1 cellular context compared by ENCODE assay signal in genomic region chr19:4007021-4007835, GRCh38.
A peak's percentile ranks its signal among the peaks of the same experiment; 100 is the strongest.
TF ChIP-seq lines count a peak whose summit lies in the region.

Gene PIAS4, plus strand, starts transcription at chr19:4007736. Its CDS starts 25 bp downstream, at chr19:4007761.

TF ChIP-seq in HepG2, 621 proteins besides CTCF, POLR2A, EP300 and RAD21 (continued from another document and continues in another):
- TF ChIP-seq THAP9 (CRISPR knock-in tag; IDR thresholded peaks at IDR 0.05; ENCODE audit: borderline replicate concordance) = peak; percentile 70; the same call in 1 of the 2 replicates
- no peak for TF ChIP-seq FOXO4 (CRISPR knock-in tag; conservative IDR thresholded peaks at IDR 0.05)
- no peak for TF ChIP-seq NFIB (CRISPR knock-in tag; IDR thresholded peaks at IDR 0.05; ENCODE audit: borderline replicate concordance)
- peak; percentile 81 for TF ChIP-seq TAF1 (CRISPR knock-in tag; IDR thresholded peaks at IDR 0.05)
- no peak for TF ChIP-seq ZBTB46 (CRISPR knock-in tag; IDR thresholded peaks at IDR 0.05; ENCODE audit: borderline replicate concordance)
- TF ChIP-seq ZFP37 (CRISPR knock-in tag; IDR thresholded peaks at IDR 0.05; ENCODE audit: borderline replicate concordance) = peak; percentile 59; the same call in 1 of the 2 replicates
- TF ChIP-seq MXD3 (CRISPR knock-in tag; IDR thresholded peaks at IDR 0.05) = peak; percentile 84
- TF ChIP-seq RFX5 (IDR thresholded peaks at IDR 0.05; ENCODE audit: low read depth, low read length) = no peak
- peak; percentile 48; the same call in 1 of the 2 replicates for TF ChIP-seq TBX3 (IDR thresholded peaks at IDR 0.05; ENCODE audit: borderline replicate concordance)
- 0 out of 2 replicates have a peak, but pooled peaks have one; percentile 44 for TF ChIP-seq ZNF747 (CRISPR knock-in tag; IDR thresholded peaks at IDR 0.05; ENCODE audit: borderline replicate concordance)
- no peak for TF ChIP-seq NONO (IDR thresholded peaks at IDR 0.05)
- TF ChIP-seq NONO (CRISPR knock-in tag; conservative IDR thresholded peaks at IDR 0.05) = peak; percentile 43; the same call in 1 of the 2 replicates
- TF ChIP-seq CCAR2 (optimal IDR thresholded peaks at IDR 0.05; ENCODE audit: low read depth, low read length) = no peak
- TF ChIP-seq DMTF1 (CRISPR knock-in tag; IDR thresholded peaks at IDR 0.05) = peak; percentile 94; the same call in 1 of the 2 replicates
- TF ChIP-seq NRL (CRISPR knock-in tag; IDR thresholded peaks at IDR 0.05; ENCODE audit: borderline replicate concordance) = peak; percentile 82; the same call in 1 of the 2 replicates
- TF ChIP-seq ZNF230 (CRISPR knock-in tag; IDR thresholded peaks at IDR 0.05) = 0 out of 2 replicates have a peak, but pooled peaks have one; percentile 27
- TF ChIP-seq ZNF331 (CRISPR knock-in tag; IDR thresholded peaks at IDR 0.05) = 0 out of 2 replicates have a peak, but pooled peaks have one; percentile 13
- TF ChIP-seq HOXD1 (CRISPR knock-in tag; IDR thresholded peaks at IDR 0.05) = 0 out of 2 replicates have a peak, but pooled peaks have one; percentile 40
- no peak for TF ChIP-seq ZFP36L2 (CRISPR knock-in tag; IDR thresholded peaks at IDR 0.05)
- TF ChIP-seq NR2F2 (IDR thresholded peaks at IDR 0.05; ENCODE audit: borderline replicate concordance, low read depth) = no peak
- peak; percentile 39; the same call in 1 of the 2 replicates for TF ChIP-seq ARNTL (CRISPR knock-in tag; IDR thresholded peaks at IDR 0.05)
- TF ChIP-seq ZNF543 (CRISPR knock-in tag; IDR thresholded peaks at IDR 0.05) = no peak; the same call in 1 of the 2 replicates
- no peak for TF ChIP-seq FOXP1 (IDR thresholded peaks at IDR 0.05)
- no peak for TF ChIP-seq FOXP1 (CRISPR knock-in tag; IDR thresholded peaks at IDR 0.05)
- peak; percentile 78; the same call in 1 of the 2 replicates for TF ChIP-seq MYPOP (CRISPR knock-in tag; IDR thresholded peaks at IDR 0.05)
- TF ChIP-seq TOPORS (CRISPR knock-in tag; IDR thresholded peaks at IDR 0.05) = 0 out of 2 replicates have a peak, but pooled peaks have one; percentile 62
- peak; percentile 80; the same call in 1 of the 2 replicates for TF ChIP-seq TFAP4 (IDR thresholded peaks at IDR 0.05; ENCODE audit: borderline replicate concordance, low read depth)
- peak; percentile 87 for TF ChIP-seq SALL1 (CRISPR knock-in tag; IDR thresholded peaks at IDR 0.05)
- no peak for TF ChIP-seq ZNF7 (CRISPR knock-in tag; IDR thresholded peaks at IDR 0.05)
- peak; percentile 18 for TF ChIP-seq ZNF18 (CRISPR knock-in tag; IDR thresholded peaks at IDR 0.05; ENCODE audit: insufficient replicate concordance)
- peak; percentile 77 for TF ChIP-seq RAD51 (IDR thresholded peaks at IDR 0.05; ENCODE audit: borderline replicate concordance)
- TF ChIP-seq ZNF44 (CRISPR knock-in tag; IDR thresholded peaks at IDR 0.05) = no peak
- TF ChIP-seq SATB2 (CRISPR knock-in tag; IDR thresholded peaks at IDR 0.05) = no peak
- no peak for TF ChIP-seq ATF1 (CRISPR knock-in tag; IDR thresholded peaks at IDR 0.05)
- peak; percentile 68; the same call in 1 of the 2 replicates for TF ChIP-seq ZNF710 (CRISPR knock-in tag; IDR thresholded peaks at IDR 0.05; ENCODE audit: borderline replicate concordance)
- no peak for TF ChIP-seq FOXK1 (CRISPR knock-in tag; IDR thresholded peaks at IDR 0.05; ENCODE audit: borderline replicate concordance, low read depth)
- peak; percentile 90 for TF ChIP-seq YEATS2 (CRISPR knock-in tag; IDR thresholded peaks at IDR 0.05; ENCODE audit: borderline replicate concordance)
- TF ChIP-seq KLF12 (CRISPR knock-in tag; IDR thresholded peaks at IDR 0.05; ENCODE audit: borderline replicate concordance) = 0 out of 2 replicates have a peak, but pooled peaks have one; percentile 78
- TF ChIP-seq HOMEZ (CRISPR knock-in tag; IDR thresholded peaks at IDR 0.05; ENCODE audit: low read depth) = 0 out of 2 replicates have a peak, but pooled peaks have one; percentile 11
- TF ChIP-seq ZNF124 (CRISPR knock-in tag; IDR thresholded peaks at IDR 0.05) = 0 out of 2 replicates have a peak, but pooled peaks have one; percentile 62
- TF ChIP-seq NR0B2 (CRISPR knock-in tag; IDR thresholded peaks at IDR 0.05) = 0 out of 2 replicates have a peak, but pooled peaks have one; percentile 23
- TF ChIP-seq ZNF678 (CRISPR knock-in tag; IDR thresholded peaks at IDR 0.05) = no peak
- TF ChIP-seq HOXA5 (CRISPR knock-in tag; IDR thresholded peaks at IDR 0.05) = peak; percentile 59; the same call in 1 of the 2 replicates
- peak; percentile 83 for TF ChIP-seq ZBTB3 (CRISPR knock-in tag; IDR thresholded peaks at IDR 0.05; ENCODE audit: borderline replicate concordance, low read depth)
- TF ChIP-seq KLF6 (CRISPR knock-in tag; IDR thresholded peaks at IDR 0.05) = peak; percentile 51
- no peak for TF ChIP-seq ZNF292 (CRISPR knock-in tag; IDR thresholded peaks at IDR 0.05; ENCODE audit: borderline replicate concordance, low read depth)
- peak; percentile 38 for TF ChIP-seq ZNF431 (CRISPR knock-in tag; IDR thresholded peaks at IDR 0.05; ENCODE audit: borderline replicate concordance, low read depth)
